In genomic region chr1:51518730-51519047, GRCh38 we compare ENCODE assay signal across 8 cellular contexts. TPM values are rescaled to one million over a fixed set of nuclear protein-coding genes. Genes with fewer than 3 reads are reported as not detected.
DNase-seq lines count a peak whose midpoint lies in the region; ATAC-seq and TF ChIP-seq lines count a peak whose summit lies in the region.

No MANE protein-coding gene starts in this region.

- peaks cover 42 to 65% of the 10 kb centered on the region in 2 experiments for H3K4me1 ChIP-seq in neutrophil (ENCODE audit: control insufficient read depth in 1 of 2, insufficient read depth in 1 of 2, low read depth in 1 of 2, low read length in 1 of 2)

- no peak for TF ChIP-seq CTCF in GM06990 (IDR thresholded peaks at IDR 0.05; ENCODE audit: insufficient read depth, low read length, poor library complexity, severe bottlenecking)
- TF ChIP-seq CTCF in neutrophil (IDR thresholded peaks at IDR 0.05): no peak

- H3K36me3 ChIP-seq in GM06990 (ENCODE audit: control insufficient read depth, insufficient read depth, low read length) (no peaks in the 10 kb centered on the region), neutrophil (no peaks in the 10 kb centered on the region)

- H3K4me3 ChIP-seq in GM06990 (replicated peaks; ENCODE audit: low read depth, low read length): peak overlapping the region; percentile 93
- H3K4me3 ChIP-seq in Jurkat, Clone E6-1 (ENCODE audit: low read length): peak overlapping the region; percentile 86
- H3K4me3 ChIP-seq in neutrophil (ENCODE audit: low read depth in 1 of 2, low read length in 1 of 2): peak overlapping the region; percentile 82 to 95

- no peaks in the 10 kb centered on the region for H3K9me3 ChIP-seq in neutrophil

- DNase-seq in GM06990 (ENCODE audit: extremely low read depth, insufficient read length) (no peak), activated T-cell treated with anti-CD3 and anti-CD28 coated beads for 48 hours (ENCODE audit: low read depth) (peak; percentile 47), fibroblast of gingiva (ENCODE audit: low read depth) (peak; percentile 13), dedifferentiated amniotic fluid mesenchymal stem cell (ENCODE audit: extremely low spot score) (no peak), NCI-H446 (lab: John Stamatoyannopoulos, UW) (no peak)
- no peak for DNase-seq in Jurkat, Clone E6-1 (ENCODE audit: low read depth, low spot score)

- peak; percentile 42 for ATAC-seq in GM21723 (IDR thresholded peaks at IDR 0.05; ENCODE audit: unreplicated experiment)

- H3K27ac ChIP-seq in neutrophil: peak overlapping the region; percentile 93

- H3K27me3 ChIP-seq in GM06990 (replicated peaks; ENCODE audit: control insufficient read depth, insufficient read depth, low read length): no peaks in the 10 kb centered on the region
- H3K27me3 ChIP-seq in neutrophil: no peaks in the 10 kb centered on the region

RNA-seq across cellular contexts. Expression of gene EPS15, which starts 0.4 kb away (rescaled TPM):
- polyA plus RNA-seq in Jurkat, Clone E6-1 (2012; ENCODE audit: insufficient read depth, insufficient read length): 18.6 TPM

Comparison
In these comparisons a context has a peak if more than half of its experiments do, and no peak if none do; other contexts are left out.
1. DNase-seq: peak in activated T-cell treated with anti-CD3 and anti-CD28 coated beads for 48 hours (single experiment) and fibroblast of gingiva (single experiment); none in GM06990 (single experiment), Jurkat, Clone E6-1 (single experiment), dedifferentiated amniotic fluid mesenchymal stem cell (single experiment) and NCI-H446 (0 of 2).
2. Peak in every context shown above with its lines, with median percentiles within 50 percentile points of each other: H3K4me3 ChIP-seq.